ENCODE assay signal across 8 cellular contexts in the genomic region with DNA sequence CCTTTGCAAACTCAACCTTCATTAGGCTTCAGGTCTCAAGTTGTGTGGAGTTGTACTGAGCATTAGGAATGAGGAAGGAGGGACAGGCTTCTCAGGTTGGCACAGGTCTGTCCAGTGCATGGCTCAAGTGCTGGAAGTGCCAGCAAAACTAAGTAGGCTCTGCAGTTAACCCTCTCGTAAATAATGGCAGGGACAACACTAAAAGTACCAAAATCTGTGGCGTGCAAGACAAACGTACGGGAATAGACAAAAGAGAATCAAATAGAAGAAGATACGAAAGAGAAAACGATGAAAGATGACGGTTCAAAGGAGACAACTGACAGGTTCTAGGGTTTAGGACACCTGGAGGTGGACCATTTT. TPM values are rescaled to one million over a fixed set of nuclear protein-coding genes. Genes with fewer than 3 reads are reported as not detected.
A peak's percentile ranks its signal among the peaks of the same experiment; 100 is the strongest.
DNase-seq lines count a peak whose midpoint lies in the region; ATAC-seq, FAIRE-seq and TF ChIP-seq lines count a peak whose summit lies in the region.

No MANE protein-coding gene starts in this region.

- no peak for FAIRE-seq in keratinocyte (lab: Jason Lieb, UNC)

- H3K9me1 ChIP-seq in keratinocyte (ENCODE audit: control insufficient read depth, extremely low read depth, insufficient read depth, low read length): no peaks in the 10 kb centered on the region

- H3K27me3 ChIP-seq in keratinocyte (ENCODE audit: control insufficient read depth, extremely low read depth, insufficient read depth, low read length) (no peaks in the 10 kb centered on the region), stomach smooth muscle (ENCODE audit: control insufficient read depth in 1 of 2, insufficient read depth in 2 of 2, low read length in 2 of 2) (no peaks in the 10 kb centered on the region)

- dilution Hi-C loops in keratinocyte (cut with MboI; ENCODE audit: extremely low pct_ligation_motif_present, low sequenced_read_pairs): no loop called here

- H3K4me3 ChIP-seq in GM12865 (ENCODE audit: low read depth, low read length) (peak overlapping the region; percentile 72), astrocyte of the cerebellum (ENCODE audit: low read depth, low read length) (peak overlapping the region; percentile 71), keratinocyte (ENCODE audit: control insufficient read depth in 2 of 3, extremely low read depth in 1 of 3, insufficient read depth in 2 of 3, low read depth in 1 of 3, low read length in 3 of 3) (peak overlapping the region; percentile 60 to 99 (median 93)), stomach smooth muscle (ENCODE audit: low read length in 2 of 2) (peak overlapping the region; percentile 96 to 99)

- peaks cover 11% of the 10 kb centered on the region for H3K4me1 ChIP-seq in keratinocyte (ENCODE audit: control insufficient read depth, extremely low read depth, insufficient read depth, low read length)
- peaks cover 5% of the 10 kb centered on the region for H3K4me1 ChIP-seq in stomach smooth muscle (ENCODE audit: control insufficient read depth, insufficient read depth, low read length)

- peak; percentile 10 for ATAC-seq in HG03378 (IDR thresholded peaks at IDR 0.05; ENCODE audit: unreplicated experiment)
- no peak for ATAC-seq in HG03354 (IDR thresholded peaks at IDR 0.05; ENCODE audit: poor library complexity, severe bottlenecking, unreplicated experiment)

- H3K9ac ChIP-seq in keratinocyte (ENCODE audit: control insufficient read depth, extremely low read depth, insufficient read depth, low read length) (peak overlapping the region; percentile 97), stomach smooth muscle (ENCODE audit: low read length in 2 of 2) (peak overlapping the region; percentile 98 to 100)

- peak overlapping the region; percentile 99 for H2AFZ ChIP-seq in keratinocyte (ENCODE audit: control insufficient read depth, low read length)

- DNase-seq in GM12865 (ENCODE audit: low read depth): no peak
- DNase-seq in astrocyte of the cerebellum (ENCODE audit: low read depth): no peak
- no peak for DNase-seq in keratinocyte (ENCODE audit: low read depth, low spot score)
- DNase-seq in superior temporal gyrus (ENCODE audit: extremely low spot score): no peak
- no peak for DNase-seq in activated effector memory CD4-positive, alpha-beta T cell treated with Interleukin-2 at 50 U/mL for 16 hours

- H3K36me3 ChIP-seq in keratinocyte (ENCODE audit: control insufficient read depth in 2 of 2, extremely low read depth in 1 of 2, insufficient read depth in 2 of 2, low read length in 2 of 2) (peaks cover 0 to 5% of the 10 kb centered on the region in 2 experiments), stomach smooth muscle (ENCODE audit: control insufficient read depth in 2 of 2, insufficient read depth in 2 of 2, low read length in 2 of 2) (no peaks in the 10 kb centered on the region)

- peak overlapping the region; percentile 97 for H3K4me2 ChIP-seq in keratinocyte (ENCODE audit: control insufficient read depth, extremely low read depth, insufficient read depth, low read depth, low read length)

- in situ Hi-C loops in astrocyte of the cerebellum (cut with HindIII; ENCODE audit: low sequenced_read_pairs): loop anchor here (5.0 kb wide), 1 partner anchor 143 kb away; no protein-coding TSS in a partner anchor

- H3K79me2 ChIP-seq in keratinocyte (ENCODE audit: control insufficient read depth, insufficient read depth, low read length): peaks cover 44% of the 10 kb centered on the region

- H3K27ac ChIP-seq in keratinocyte (ENCODE audit: control insufficient read depth, insufficient read depth, low read length): peak overlapping the region; percentile 94
- H3K27ac ChIP-seq in stomach smooth muscle (ENCODE audit: low read length): peak overlapping the region; percentile 97

- no peak for TF ChIP-seq CTCF in GM12865 (IDR thresholded peaks at IDR 0.05; ENCODE audit: insufficient read depth, low read depth, low read length, missing control alignments)
- no peak for TF ChIP-seq CTCF in astrocyte of the cerebellum (IDR thresholded peaks at IDR 0.05; ENCODE audit: low read depth, low read length, missing control alignments)
- TF ChIP-seq CTCF in keratinocyte (optimal IDR thresholded peaks at IDR 0.05 in 1 of 3, IDR thresholded peaks at IDR 0.05 in 1 of 3, conservative IDR thresholded peaks at IDR 0.05 in 1 of 3; ENCODE audit: extremely low read depth in 1 of 3, insufficient read depth in 2 of 3, low read length in 3 of 3): no peak

- H3K9me3 ChIP-seq in keratinocyte (ENCODE audit: control insufficient read depth, low read depth, low read length): no peaks in the 10 kb centered on the region
- H3K9me3 ChIP-seq in stomach smooth muscle (ENCODE audit: control insufficient read depth in 2 of 2, low read length in 2 of 2): no peaks in the 10 kb centered on the region

- H4K20me1 ChIP-seq in keratinocyte (ENCODE audit: control insufficient read depth, extremely low read depth, insufficient read depth, low read length): no peaks in the 10 kb centered on the region

RNA-seq across cellular contexts. Expression of a gene that starts 0.6 kb away (rescaled TPM):
- polyA plus RNA-seq in keratinocyte: 16.2 to 21.7 TPM (median 18.4 TPM) in 3 replicates
- 30.2 TPM for polyA plus RNA-seq in keratinocyte (2011; ENCODE audit: low read depth)
- polyA plus RNA-seq in keratinocyte (2011; cell fraction: cytosol; rRNA removed): 11.4 and 20.5 TPM in 2 replicates
- polyA plus RNA-seq in keratinocyte (2011; cell fraction: nucleus; rRNA removed): 17.4 and 22.4 TPM in 2 replicates
- 12.8 and 20.1 TPM in 2 replicates for polyA plus RNA-seq in keratinocyte (2012; ENCODE audit: low replicate concordance)
- polyA minus RNA-seq in keratinocyte: 7.6 to 15.0 TPM (median 8.8 TPM) in 3 replicates
- polyA minus RNA-seq in keratinocyte (2011; cell fraction: cytosol; rRNA and poly(A)+ RNA removed): 15.3 TPM
- 8.7 and 17.5 TPM in 2 replicates for polyA minus RNA-seq in keratinocyte (2011; cell fraction: nucleus; rRNA and poly(A)+ RNA removed)

RNA-seq across cellular contexts. Expression of a gene that starts 5.5 kb away (rescaled TPM):
- polyA plus RNA-seq in keratinocyte: 14.8 to 30.6 TPM (median 16.2 TPM) in 3 replicates
- 181 TPM for polyA plus RNA-seq in keratinocyte (2011; ENCODE audit: low read depth)
- polyA plus RNA-seq in keratinocyte (2011; cell fraction: cytosol; rRNA removed): 7.9 TPM in 2 replicates
- 82.9 and 93.0 TPM in 2 replicates for polyA plus RNA-seq in keratinocyte (2011; cell fraction: nucleus; rRNA removed)
- polyA plus RNA-seq in keratinocyte (2012; ENCODE audit: low replicate concordance): 35.7 and 37.3 TPM in 2 replicates
- 6.1 to 15.6 TPM (median 14.7 TPM) in 3 replicates for polyA minus RNA-seq in keratinocyte
- polyA minus RNA-seq in keratinocyte (2011; cell fraction: cytosol; rRNA and poly(A)+ RNA removed): 3.8 TPM
- 7.9 and 17.8 TPM in 2 replicates for polyA minus RNA-seq in keratinocyte (2011; cell fraction: nucleus; rRNA and poly(A)+ RNA removed)

RNA-seq across cellular contexts. Expression of a gene that starts 55.4 kb away (rescaled TPM):
- polyA plus RNA-seq in keratinocyte: 15.2 to 28.7 TPM (median 17.7 TPM) in 3 replicates
- polyA plus RNA-seq in keratinocyte (2011; ENCODE audit: low read depth): 14.0 TPM
- 19.1 and 20.9 TPM in 2 replicates for polyA plus RNA-seq in keratinocyte (2011; cell fraction: cytosol; rRNA removed)
- 27.0 and 27.7 TPM in 2 replicates for polyA plus RNA-seq in keratinocyte (2011; cell fraction: nucleus; rRNA removed)
- 9.8 and 12.0 TPM in 2 replicates for polyA plus RNA-seq in keratinocyte (2012; ENCODE audit: low replicate concordance)
- polyA minus RNA-seq in keratinocyte: 2.1 to 10.4 TPM (median 9.1 TPM) in 3 replicates
- polyA minus RNA-seq in keratinocyte (2011; cell fraction: cytosol; rRNA and poly(A)+ RNA removed): 6.7 TPM
- polyA minus RNA-seq in keratinocyte (2011; cell fraction: nucleus; rRNA and poly(A)+ RNA removed): 2.5 and 4.0 TPM in 2 replicates
